Comparison of ENCODE assay signal across 11 cellular contexts in genomic region chr6:100171533-100172321, GRCh38.
DNase-seq lines count a peak whose midpoint lies in the region; ATAC-seq, FAIRE-seq and TF ChIP-seq lines count a peak whose summit lies in the region.
"Had no signal": no experiment of that assay in that cellular context is flagged by ENCODE, and none has a peak within 500 bp of the region (broad histone marks: within the 10 kb centered on the region; RNA-seq: fewer than 3 reads in every experiment).

No MANE protein-coding gene starts in this region.

- H3K4me2 ChIP-seq in SK-N-SH (no peak overlapping the region), keratinocyte (ENCODE audit: control insufficient read depth, extremely low read depth, insufficient read depth, low read depth, low read length) (peak overlapping the region; percentile 45)

- dilution Hi-C loops in keratinocyte (cut with MboI; ENCODE audit: extremely low pct_ligation_motif_present, low sequenced_read_pairs): no loop called here

- CTCF ChIA-PET in SK-N-SH (lab: Yijun Ruan, JAX): interaction anchor here (0.9 to 1.1 kb wide), 2 partner anchors 492 kb away, joined by 3 to 4 read pairs; no protein-coding TSS in a partner anchor

- no peak for TF ChIP-seq RAD21 in SK-N-SH (IDR thresholded peaks at IDR 0.05; ENCODE audit: low read length)

- DNase-seq in SK-N-SH: no peak
- DNase-seq in LHCN-M2 (ENCODE audit: low read depth): peak; percentile 92
- DNase-seq in keratinocyte (ENCODE audit: low read depth, low spot score): peak; percentile 9
- no peak for DNase-seq in NCI-H146 treated with DMSO at 0.1 percent for 48 hours (lab: John Stamatoyannopoulos, UW; ENCODE audit: unreplicated experiment)
- no peak for DNase-seq in GM12892 (ENCODE audit: insufficient read length)
- no peak for DNase-seq in endothelial cell (ENCODE audit: low spot score)
- DNase-seq: small intestine had no signal

- no peaks in the 10 kb centered on the region for H3K9me3 ChIP-seq in SK-N-SH
- no peaks in the 10 kb centered on the region for H3K9me3 ChIP-seq in keratinocyte (ENCODE audit: control insufficient read depth, low read depth, low read length)

- H3K9me2 ChIP-seq in SK-N-SH: no peaks in the 10 kb centered on the region

- no peaks in the 10 kb centered on the region for H3K4me1 Mint-ChIP-seq in endothelial cell (ENCODE audit: unreplicated experiment)
- H3K4me1 Mint-ChIP-seq: IgD-negative memory B cell had no signal

- no peak overlapping the region for H3K4me3 Mint-ChIP-seq in endothelial cell (ENCODE audit: unreplicated experiment)
- H3K4me3 Mint-ChIP-seq: IgD-negative memory B cell had no signal

- H4K20me1 ChIP-seq in SK-N-SH (ENCODE audit: insufficient read depth): no peaks in the 10 kb centered on the region
- H4K20me1 ChIP-seq in keratinocyte (ENCODE audit: control insufficient read depth, extremely low read depth, insufficient read depth, low read length): no peaks in the 10 kb centered on the region

- peaks cover 0 to 10% of the 10 kb centered on the region in 2 experiments; a peak in 1 of 4 replicates for H3K4me1 ChIP-seq in SK-N-SH (ENCODE audit: control insufficient read depth in 1 of 2, insufficient read depth in 2 of 2, low read depth in 1 of 2, low read length in 1 of 2)
- H3K4me1 ChIP-seq in keratinocyte (ENCODE audit: control insufficient read depth, extremely low read depth, insufficient read depth, low read length): peaks cover 6% of the 10 kb centered on the region

- TF ChIP-seq CTCF in SK-N-SH (IDR thresholded peaks at IDR 0.05): no peak
- no peak for TF ChIP-seq CTCF in keratinocyte (optimal IDR thresholded peaks at IDR 0.05 in 1 of 3, IDR thresholded peaks at IDR 0.05 in 1 of 3, conservative IDR thresholded peaks at IDR 0.05 in 1 of 3; ENCODE audit: extremely low read depth in 1 of 3, insufficient read depth in 2 of 3, low read length in 3 of 3)
- no peak for TF ChIP-seq CTCF in endothelial cell (IDR thresholded peaks at IDR 0.05; ENCODE audit: unreplicated experiment)

- H3K27ac ChIP-seq in SK-N-SH (ENCODE audit: low read depth in 2 of 2, low read length in 1 of 2): no peak overlapping the region
- no peak overlapping the region for H3K27ac ChIP-seq in keratinocyte (ENCODE audit: control insufficient read depth, insufficient read depth, low read length)

- TF ChIP-seq EP300 in SK-N-SH (IDR thresholded peaks at IDR 0.05; ENCODE audit: borderline replicate concordance in 1 of 2, low read depth in 1 of 2, low read length in 1 of 2): no peak

- H3K9me3 Mint-ChIP-seq in endothelial cell (ENCODE audit: unreplicated experiment): no peaks in the 10 kb centered on the region
- H3K9me3 Mint-ChIP-seq: IgD-negative memory B cell had no signal

- no peak overlapping the region for H3K27ac Mint-ChIP-seq in endothelial cell (ENCODE audit: unreplicated experiment)
- H3K27ac Mint-ChIP-seq: IgD-negative memory B cell had no signal

- no peaks in the 10 kb centered on the region for H3K36me3 Mint-ChIP-seq in endothelial cell (ENCODE audit: low read depth, unreplicated experiment)
- H3K36me3 Mint-ChIP-seq: IgD-negative memory B cell had no signal

- 15% methylated on average over 4 of the region's 4 CpGs for WGBS in SK-N-SH (ENCODE audit: low lambda C conversion rate)

- POLR2A ChIA-PET in SK-N-SH (lab: Yijun Ruan, JAX): no interaction called here

- H3K79me2 ChIP-seq in SK-N-SH (ENCODE audit: insufficient read depth) (no peaks in the 10 kb centered on the region), keratinocyte (ENCODE audit: control insufficient read depth, insufficient read depth, low read length) (no peaks in the 10 kb centered on the region)

- H3K27me3 ChIP-seq in SK-N-SH (ENCODE audit: insufficient read depth): peaks cover 4% of the 10 kb centered on the region; the same call in 1 of the 2 replicates
- H3K27me3 ChIP-seq in keratinocyte (ENCODE audit: control insufficient read depth, extremely low read depth, insufficient read depth, low read length): no peaks in the 10 kb centered on the region

- H3K9ac ChIP-seq in SK-N-SH (no peak overlapping the region), keratinocyte (ENCODE audit: control insufficient read depth, extremely low read depth, insufficient read depth, low read length) (no peak overlapping the region)

- peaks cover 1% of the 10 kb centered on the region for H3K27me3 Mint-ChIP-seq in endothelial cell (ENCODE audit: unreplicated experiment)

- no peaks in the 10 kb centered on the region for H3F3A ChIP-seq in SK-N-SH (replicated peaks; ENCODE audit: insufficient read depth)

- ATAC-seq in SK-N-SH treated with all-trans-retinoic acid at 6 μM for 48 hours (no peak), HG02678 (IDR thresholded peaks at IDR 0.05; ENCODE audit: unreplicated experiment) (peak; percentile 78)

- no peaks in the 10 kb centered on the region for H3K9me1 ChIP-seq in keratinocyte (ENCODE audit: control insufficient read depth, extremely low read depth, insufficient read depth, low read length)

- no peaks in the 10 kb centered on the region for H3K36me3 ChIP-seq in SK-N-SH (replicated peaks in 1 of 2; ENCODE audit: control insufficient read depth in 1 of 2, insufficient read depth in 2 of 2, low read length in 1 of 2)
- H3K36me3 ChIP-seq in keratinocyte (ENCODE audit: control insufficient read depth in 2 of 2, extremely low read depth in 1 of 2, insufficient read depth in 2 of 2, low read length in 2 of 2): no peaks in the 10 kb centered on the region

- H2AFZ ChIP-seq in SK-N-SH (ENCODE audit: low read depth) (0 out of 2 replicates have a peak overlapping the region, but pooled peaks have one; percentile 39), keratinocyte (ENCODE audit: control insufficient read depth, low read length) (no peak overlapping the region)

- H3K4me3 ChIP-seq in SK-N-SH (ENCODE audit: low read depth in 2 of 2, low read length in 1 of 2): no peak overlapping the region
- no peak overlapping the region for H3K4me3 ChIP-seq in keratinocyte (ENCODE audit: control insufficient read depth in 2 of 3, extremely low read depth in 1 of 3, insufficient read depth in 2 of 3, low read depth in 1 of 3, low read length in 3 of 3)

- FAIRE-seq in keratinocyte (lab: Jason Lieb, UNC) (peak; percentile 90), GM12892 (lab: Jason Lieb, UNC) (no peak)
- FAIRE-seq: A204.1, small intestine had no signal

- TF ChIP-seq POLR2A in GM12892 (IDR thresholded peaks at IDR 0.05; ENCODE audit: low read depth, low read length): no peak

TF ChIP-seq in SK-N-SH, 30 proteins besides CTCF, POLR2A, EP300 and RAD21:
- TF ChIP-seq GABPA (IDR thresholded peaks at IDR 0.05; ENCODE audit: low read depth): no peak
- TF ChIP-seq REST (IDR thresholded peaks at IDR 0.05; ENCODE audit: low read depth, low read length): no peak
TF ChIP-seq in SK-N-SH: peak in this region for 0.

TF ChIP-seq in SK-N-SH treated with all-trans-retinoic acid at 6 μM for 48 hours, 23 proteins besides CTCF, POLR2A, EP300 and RAD21 (continues in another document):
- TF ChIP-seq CSRNP3 (CRISPR knock-in tag; IDR thresholded peaks at IDR 0.05): no peak
- no peak for TF ChIP-seq ZNF565 (CRISPR knock-in tag; conservative IDR thresholded peaks at IDR 0.05; ENCODE audit: low read depth)
- no peak for TF ChIP-seq CREB5 (CRISPR knock-in tag; IDR thresholded peaks at IDR 0.05; ENCODE audit: low read depth)
- no peak for TF ChIP-seq RARB (CRISPR knock-in tag; IDR thresholded peaks at IDR 0.05)
- TF ChIP-seq PPARA (CRISPR knock-in tag; IDR thresholded peaks at IDR 0.05; ENCODE audit: borderline replicate concordance): no peak
- no peak for TF ChIP-seq ZNF8 (CRISPR knock-in tag; IDR thresholded peaks at IDR 0.05)
- TF ChIP-seq BACH2 (CRISPR knock-in tag; IDR thresholded peaks at IDR 0.05; ENCODE audit: borderline replicate concordance): no peak
- TF ChIP-seq GLIS3 (CRISPR knock-in tag; IDR thresholded peaks at IDR 0.05): no peak
- TF ChIP-seq SNAI2 (CRISPR knock-in tag; IDR thresholded peaks at IDR 0.05): no peak
- no peak for TF ChIP-seq ARNTL (CRISPR knock-in tag; IDR thresholded peaks at IDR 0.05; ENCODE audit: borderline replicate concordance, low read depth)
- no peak for TF ChIP-seq TOX (CRISPR knock-in tag; IDR thresholded peaks at IDR 0.05; ENCODE audit: borderline replicate concordance)
- TF ChIP-seq ZNF70 (CRISPR knock-in tag; IDR thresholded peaks at IDR 0.05): no peak

Comparison
In these comparisons a context has a peak if more than half of its experiments do, and no peak if none do; other contexts are left out.
1. DNase-seq: peak in LHCN-M2 (single experiment) and keratinocyte (single experiment); none in SK-N-SH (single experiment), NCI-H146 treated with DMSO at 0.1 percent for 48 hours (single experiment), GM12892 (single experiment) and endothelial cell (single experiment).